In the genomic region with DNA sequence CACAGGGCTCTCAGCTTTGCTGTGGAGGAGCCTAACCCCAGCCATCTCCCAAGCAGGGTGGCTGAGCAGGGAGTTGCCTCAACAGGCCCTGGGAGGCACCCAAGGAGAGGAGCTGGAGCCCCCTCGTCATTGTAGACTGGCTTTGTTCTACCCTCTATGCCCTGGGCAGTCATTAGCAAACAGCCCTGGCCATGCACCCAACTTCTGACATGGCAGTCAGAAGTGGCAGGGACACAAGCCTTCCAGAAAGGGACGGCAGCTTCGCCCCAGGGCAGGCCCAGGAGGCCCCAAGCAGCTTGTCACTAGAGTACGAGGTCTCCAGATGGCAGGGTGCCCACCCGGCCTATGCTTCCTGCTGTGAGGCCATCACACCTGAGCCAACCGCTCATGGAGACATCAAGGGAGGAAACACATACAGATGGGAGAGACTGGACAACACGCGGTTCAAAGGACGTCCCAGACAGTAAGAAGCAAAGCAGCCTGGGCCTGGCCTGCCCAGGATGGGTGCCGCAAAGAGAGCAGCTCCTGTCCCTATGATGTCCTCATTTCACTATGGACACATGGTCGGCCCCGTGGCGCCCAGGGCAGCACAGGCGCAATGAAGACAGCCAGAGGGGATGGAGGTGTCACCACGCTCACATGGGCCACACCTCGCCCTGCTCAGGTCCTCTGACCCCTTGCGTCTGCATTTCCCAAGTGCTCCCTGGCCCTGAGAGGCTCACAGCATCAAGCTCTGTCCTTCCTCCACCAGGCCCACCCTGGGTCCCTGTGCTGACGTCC, we compare ENCODE assay signal across 18 cellular contexts.
"Had no signal": no experiment of that assay in that cellular context is flagged by ENCODE, and none has a peak within 500 bp of the region (broad histone marks: within the 10 kb centered on the region; RNA-seq: fewer than 3 reads in every experiment).

No MANE protein-coding gene starts in this region.

- H3K4me3 ChIP-seq: hepatocyte, left lung, sigmoid colon, upper lobe of left lung had no signal

- H3K4me1 ChIP-seq: left lung, sigmoid colon, upper lobe of left lung had no signal

- ATAC-seq: activated naive CD4-positive, alpha-beta T cell treated with anti-CD3 and anti-CD28 coated beads, Interleukin-2, amount 50 U/mL, for 72 hours; activated T-helper 17 cell treated with anti-CD3 and anti-CD28 coated beads, Interleukin-2, amount 50 U/mL, for 72 hours had no signal

- H3K27ac ChIP-seq: hepatocyte, upper lobe of left lung had no signal

- H3K4me2 ChIP-seq: hepatocyte had no signal

- H3K36me3 ChIP-seq: left lung, sigmoid colon, upper lobe of left lung had no signal

- H3K9me3 ChIP-seq: left lung, sigmoid colon, upper lobe of left lung had no signal

- H3K79me2 ChIP-seq: hepatocyte had no signal

- H2AFZ ChIP-seq: hepatocyte had no signal

- DNase-seq: activated T-cell treated with anti-CD3 and anti-CD28 coated beads, Interleukin-2, amount 50 U/mL, for 1 hour; aorta; effector CD4-positive, alpha-beta T cell; erythroblast; foreskin melanocyte; immature natural killer cell; kidney glomerular epithelial cell; left lung; sigmoid colon; stimulated activated CD4-positive, alpha-beta T cell treated with anti-CD3 and anti-CD28 coated beads, Interleukin-2, amount 100 ng/mL, for 48 hours; stimulated activated CD8-positive, alpha-beta memory T cell treated with anti-CD3 and anti-CD28 coated beads, Interleukin-4, amount 100 ng/mL, for 48 hours; stimulated activated naive CD4-positive, alpha-beta T cell; T-helper 1 cell; T-helper 9 cell had no signal

- H3K27me3 ChIP-seq: hepatocyte, left lung, sigmoid colon, upper lobe of left lung had no signal
